Comparison of ENCODE assay signal across 10 cellular contexts in genomic region chr5:132463808-132464154, GRCh38. TPM values are rescaled to one million over a fixed set of nuclear protein-coding genes. Genes with fewer than 3 reads are reported as not detected.
A peak's percentile ranks its signal among the peaks of the same experiment; 100 is the strongest.
DNase-seq lines count a peak whose midpoint lies in the region; ATAC-seq, FAIRE-seq and TF ChIP-seq lines count a peak whose summit lies in the region.
"Had no signal": no experiment of that assay in that cellular context is flagged by ENCODE, and none has a peak within 500 bp of the region (broad histone marks: within the 10 kb centered on the region; RNA-seq: fewer than 3 reads in every experiment).

No MANE protein-coding gene starts in this region.

- TF ChIP-seq CTCF in AG10803 (conservative IDR thresholded peaks at IDR 0.05; ENCODE audit: low read length) (no peak), D721Med (IDR thresholded peaks at IDR 0.05; ENCODE audit: insufficient read depth, missing control alignments) (no peak)

- intact Hi-C loops in dendritic cell treated with granulocyte-macrophage colony-stimulating factor and Interleukin-4, amounts not matched to agents 40 ng/mL and 50 ng/mL, for 4 days (cut with micrococcal nuclease): loop anchor here (5.0 kb wide), 1 partner anchor 34 kb away; no protein-coding TSS in a partner anchor

- H3K36me3 ChIP-seq in KOPT-K1 (ENCODE audit: insufficient read depth, low read length): peaks cover 51% of the 10 kb centered on the region

- DNase-seq in AG10803 (ENCODE audit: low read depth) (no peak), GM03348 (ENCODE audit: low spot score) (no peak), D721Med (ENCODE audit: insufficient read length, low spot score) (no peak), cerebellar cortex (ENCODE audit: low spot score) (no peak)
- DNase-seq in natural killer cell treated with Interleukin-12 subunit alpha and Interleukin-12 subunit beta and Interleukin-15 and Interleukin-18, amount 100 ng/mL, for 72 hours (ENCODE audit: low spot score): no peak
- DNase-seq: NCI-H1436, trophoblast cell had no signal

- no peak for ATAC-seq in natural killer cell treated with Interleukin-12 subunit alpha and Interleukin-12 subunit beta and Interleukin-15 and Interleukin-18, amount 100 ng/mL, for 72 hours
- ATAC-seq in HG03159 (IDR thresholded peaks at IDR 0.05; ENCODE audit: unreplicated experiment): no peak

- FAIRE-seq in D721Med (lab: Jason Lieb, UNC): no peak

- no peaks in the 10 kb centered on the region for H3K9me3 ChIP-seq in KOPT-K1 (ENCODE audit: insufficient read depth, low read length, poor library complexity, severe bottlenecking)

- peak overlapping the region; percentile 53 for H3K4me3 Mint-ChIP-seq in dendritic cell treated with granulocyte-macrophage colony-stimulating factor and Interleukin-4, amounts not matched to agents 40 ng/mL and 50 ng/mL, for 4 days
- H3K4me3 Mint-ChIP-seq in natural killer cell treated with Interleukin-12 subunit alpha and Interleukin-12 subunit beta and Interleukin-15 and Interleukin-18, amount 100 ng/mL, for 72 hours: peak overlapping the region; percentile 89

- H3K36me3 Mint-ChIP-seq in dendritic cell treated with granulocyte-macrophage colony-stimulating factor and Interleukin-4, amounts not matched to agents 40 ng/mL and 50 ng/mL, for 4 days (ENCODE audit: low read depth): peaks cover 2% of the 10 kb centered on the region
- peaks cover 12% of the 10 kb centered on the region for H3K36me3 Mint-ChIP-seq in natural killer cell treated with Interleukin-12 subunit alpha and Interleukin-12 subunit beta and Interleukin-15 and Interleukin-18, amount 100 ng/mL, for 72 hours

- peak overlapping the region; percentile 70 for H3K27ac Mint-ChIP-seq in dendritic cell treated with granulocyte-macrophage colony-stimulating factor and Interleukin-4, amounts not matched to agents 40 ng/mL and 50 ng/mL, for 4 days
- H3K27ac Mint-ChIP-seq in natural killer cell treated with Interleukin-12 subunit alpha and Interleukin-12 subunit beta and Interleukin-15 and Interleukin-18, amount 100 ng/mL, for 72 hours: peak overlapping the region; percentile 90 to 97

- H3K9me3 Mint-ChIP-seq in dendritic cell treated with granulocyte-macrophage colony-stimulating factor and Interleukin-4, amounts not matched to agents 40 ng/mL and 50 ng/mL, for 4 days: peaks cover 2% of the 10 kb centered on the region
- H3K9me3 Mint-ChIP-seq in natural killer cell treated with Interleukin-12 subunit alpha and Interleukin-12 subunit beta and Interleukin-15 and Interleukin-18, amount 100 ng/mL, for 72 hours: no peaks in the 10 kb centered on the region

- peaks cover 96% of the 10 kb centered on the region for H3K4me1 Mint-ChIP-seq in dendritic cell treated with granulocyte-macrophage colony-stimulating factor and Interleukin-4, amounts not matched to agents 40 ng/mL and 50 ng/mL, for 4 days (ENCODE audit: low read depth)
- peaks cover 86% of the 10 kb centered on the region in 2 donors for H3K4me1 Mint-ChIP-seq in natural killer cell treated with Interleukin-12 subunit alpha and Interleukin-12 subunit beta and Interleukin-15 and Interleukin-18, amount 100 ng/mL, for 72 hours (ENCODE audit: low read depth in 2 of 2)

- H3K4me3 ChIP-seq in AG10803 (ENCODE audit: low read length): peak overlapping the region; percentile 39

- H3K27ac ChIP-seq in KOPT-K1 (ENCODE audit: low read depth, low read length, poor library complexity, severe bottlenecking): peak overlapping the region; percentile 99

- peaks cover 4% of the 10 kb centered on the region for H3K27me3 Mint-ChIP-seq in dendritic cell treated with granulocyte-macrophage colony-stimulating factor and Interleukin-4, amounts not matched to agents 40 ng/mL and 50 ng/mL, for 4 days
- H3K27me3 Mint-ChIP-seq in natural killer cell treated with Interleukin-12 subunit alpha and Interleukin-12 subunit beta and Interleukin-15 and Interleukin-18, amount 100 ng/mL, for 72 hours: no peaks in the 10 kb centered on the region

RNA-seq across cellular contexts. Expression of gene IRF1, which starts 26.8 kb away (rescaled TPM):
- total RNA-seq in natural killer cell treated with Interleukin-12 subunit alpha and Interleukin-12 subunit beta and Interleukin-15 and Interleukin-18, amount 100 ng/mL, for 72 hours: 100 to 1,000 TPM; 351 to 512 TPM
